20 cellular contexts compared by ENCODE assay signal in the genomic region with DNA sequence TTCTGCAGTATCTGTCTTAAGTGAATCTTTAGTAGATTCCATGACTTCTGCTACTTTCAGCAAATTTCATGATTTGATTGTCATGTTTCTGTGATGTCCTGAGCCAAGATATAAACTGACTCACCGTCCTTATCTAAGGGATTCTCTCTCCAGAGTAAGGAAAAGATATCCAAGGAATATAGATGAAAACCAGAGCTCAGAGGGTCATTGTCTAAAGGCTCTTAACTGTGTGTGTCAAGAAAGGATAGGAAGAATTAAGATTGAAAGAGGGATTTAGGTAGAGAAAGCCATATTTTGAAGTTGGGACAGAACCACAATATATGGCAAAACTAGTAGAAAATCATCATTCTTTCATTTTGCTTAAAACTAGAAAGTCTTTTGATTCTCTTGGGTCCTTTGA.
"Had no signal": no experiment of that assay in that cellular context is flagged by ENCODE, and none has a peak within 500 bp of the region (broad histone marks: within the 10 kb centered on the region; RNA-seq: fewer than 3 reads in every experiment).

No MANE protein-coding gene starts in this region.

- H3K27me3 ChIP-seq: dorsolateral prefrontal cortex, esophagus muscularis mucosa, gastrocnemius medialis, heart right ventricle, left lung had no signal

- ATAC-seq: gastrocnemius medialis; heart right ventricle; left lung; left ventricle myocardium superior; lower lobe of right lung; naive thymus-derived CD4-positive, alpha-beta T cell had no signal

- H3K4me1 ChIP-seq: esophagus muscularis mucosa, left lung, lower lobe of right lung had no signal

- H3K27ac ChIP-seq: coronary artery, dorsolateral prefrontal cortex, esophagus muscularis mucosa, gastrocnemius medialis, heart right ventricle, left lung, lower lobe of right lung had no signal

- H3K9me3 ChIP-seq: esophagus muscularis mucosa, gastrocnemius medialis, heart right ventricle, left lung, lower lobe of right lung had no signal

- H3K4me3 ChIP-seq: coronary artery, dorsolateral prefrontal cortex, esophagus muscularis mucosa, gastrocnemius medialis, heart right ventricle, left lung, lower lobe of right lung had no signal

- DNase-seq: dermis blood vessel endothelial cell; dorsolateral prefrontal cortex; effector CD4-positive, alpha-beta T cell; effector memory CD4-positive, alpha-beta T cell; foreskin fibroblast; foreskin melanocyte; gastrocnemius medialis; glutamatergic neuron; head of caudate nucleus; heart right ventricle; hippocampal formation; left cardiac atrium; left lung; left ventricle myocardium superior; lower lobe of right lung; mesenchymal stem cell; midbrain; naive thymus-derived CD4-positive, alpha-beta T cell had no signal

- H3K36me3 ChIP-seq: gastrocnemius medialis had no signal
